Comparison of ENCODE assay signal across 8 cellular contexts in the genomic region with DNA sequence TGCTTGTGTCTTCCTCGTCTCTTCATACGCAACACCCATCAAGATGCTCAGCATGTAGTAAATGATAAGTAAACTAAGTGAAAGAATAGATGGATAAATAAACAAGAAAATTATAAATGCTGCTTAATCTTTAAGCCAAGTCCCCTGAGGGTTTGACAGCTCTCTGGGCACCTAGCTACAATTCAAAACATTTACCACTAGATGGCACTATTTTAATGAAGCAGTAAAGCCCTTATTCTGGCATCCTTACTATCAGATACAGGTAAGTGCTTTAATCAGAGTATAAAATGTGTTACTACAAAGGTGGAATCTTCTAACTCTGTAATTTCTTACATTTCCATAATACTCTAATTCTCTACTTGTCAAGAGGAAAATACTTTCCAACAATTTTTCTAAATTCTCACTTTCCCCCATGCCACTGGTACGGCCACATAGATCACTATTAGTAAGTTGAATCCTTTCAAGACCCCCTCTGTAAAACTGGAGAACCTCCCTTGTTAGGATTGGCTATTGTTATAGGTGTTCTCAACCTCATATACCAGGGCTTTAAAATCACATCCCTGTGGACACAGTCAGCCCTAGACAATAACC.
DNase-seq lines count a peak whose midpoint lies in the region; ATAC-seq and TF ChIP-seq lines count a peak whose summit lies in the region.

No MANE protein-coding gene starts in this region.

- peaks cover 7% of the 10 kb centered on the region for H3K27me3 Mint-ChIP-seq in brain
- H3K27me3 Mint-ChIP-seq in activated naive CD8-positive, alpha-beta T cell treated with anti-CD3 and anti-CD28 coated beads, Interleukin-2, amount 50 U/mL, for 24 hours: peaks cover 5% of the 10 kb centered on the region
- H3K27me3 Mint-ChIP-seq in activated T-helper 2 cell treated with anti-CD3 and anti-CD28 coated beads, Interferon-gamma antibody, Interleukin-2, Interleukin-4, amounts not matched to agents 10 μg/mL and 5 μg/mL and 100 μg/mL, durations not matched to agents 14 hours and 24 hours and 36 hours (ENCODE audit: low read depth): peaks cover 2% of the 10 kb centered on the region

- H3K4me1 Mint-ChIP-seq in brain: no peaks in the 10 kb centered on the region
- no peaks in the 10 kb centered on the region for H3K4me1 Mint-ChIP-seq in activated naive CD8-positive, alpha-beta T cell treated with anti-CD3 and anti-CD28 coated beads, Interleukin-2, amount 50 U/mL, for 24 hours
- H3K4me1 Mint-ChIP-seq in activated T-helper 2 cell treated with anti-CD3 and anti-CD28 coated beads, Interferon-gamma antibody, Interleukin-2, Interleukin-4, amounts not matched to agents 10 μg/mL and 5 μg/mL and 100 μg/mL, durations not matched to agents 14 hours and 24 hours and 36 hours (ENCODE audit: low read depth): no peaks in the 10 kb centered on the region

- peak; percentile 45 for TF ChIP-seq CTCF in AG09319 (IDR thresholded peaks at IDR 0.05; ENCODE audit: low read depth, low read length)
- peak; percentile 56 to 76 for TF ChIP-seq CTCF in brain (conservative IDR thresholded peaks at IDR 0.05)

- no peaks in the 10 kb centered on the region for H3K9me3 Mint-ChIP-seq in brain
- no peaks in the 10 kb centered on the region for H3K9me3 Mint-ChIP-seq in activated naive CD8-positive, alpha-beta T cell treated with anti-CD3 and anti-CD28 coated beads, Interleukin-2, amount 50 U/mL, for 24 hours
- no peaks in the 10 kb centered on the region for H3K9me3 Mint-ChIP-seq in activated T-helper 2 cell treated with anti-CD3 and anti-CD28 coated beads, Interferon-gamma antibody, Interleukin-2, Interleukin-4, amounts not matched to agents 10 μg/mL and 5 μg/mL and 100 μg/mL, durations not matched to agents 14 hours and 24 hours and 36 hours

- intact Hi-C loops in activated T-helper 2 cell treated with anti-CD3 and anti-CD28 coated beads, Interferon-gamma antibody, Interleukin-2, Interleukin-4, amounts not matched to agents 10 μg/mL and 5 μg/mL and 100 μg/mL, durations not matched to agents 14 hours and 24 hours and 36 hours (cut with micrococcal nuclease): no loop called here

- ATAC-seq in GM18498 (IDR thresholded peaks at IDR 0.05; ENCODE audit: unreplicated experiment) (peak; percentile 88), HG03280 (IDR thresholded peaks at IDR 0.05; ENCODE audit: unreplicated experiment) (peak; percentile 57), left lobe of liver (peak; percentile 91)
- ATAC-seq in activated naive CD8-positive, alpha-beta T cell treated with anti-CD3 and anti-CD28 coated beads, Interleukin-2, amount 50 U/mL, for 24 hours: no peak

- H3K36me3 Mint-ChIP-seq in brain: no peaks in the 10 kb centered on the region
- H3K36me3 Mint-ChIP-seq in activated naive CD8-positive, alpha-beta T cell treated with anti-CD3 and anti-CD28 coated beads, Interleukin-2, amount 50 U/mL, for 24 hours (ENCODE audit: low read depth): no peaks in the 10 kb centered on the region
- H3K36me3 Mint-ChIP-seq in activated T-helper 2 cell treated with anti-CD3 and anti-CD28 coated beads, Interferon-gamma antibody, Interleukin-2, Interleukin-4, amounts not matched to agents 10 μg/mL and 5 μg/mL and 100 μg/mL, durations not matched to agents 14 hours and 24 hours and 36 hours (ENCODE audit: low read depth): no peaks in the 10 kb centered on the region

- H3K4me3 Mint-ChIP-seq in brain: no peak overlapping the region
- H3K4me3 Mint-ChIP-seq in activated naive CD8-positive, alpha-beta T cell treated with anti-CD3 and anti-CD28 coated beads, Interleukin-2, amount 50 U/mL, for 24 hours: no peak overlapping the region
- no peak overlapping the region for H3K4me3 Mint-ChIP-seq in activated T-helper 2 cell treated with anti-CD3 and anti-CD28 coated beads, Interferon-gamma antibody, Interleukin-2, Interleukin-4, amounts not matched to agents 10 μg/mL and 5 μg/mL and 100 μg/mL, durations not matched to agents 14 hours and 24 hours and 36 hours (ENCODE audit: low read depth)

- H3K27ac Mint-ChIP-seq in brain: no peak overlapping the region
- H3K27ac Mint-ChIP-seq in activated naive CD8-positive, alpha-beta T cell treated with anti-CD3 and anti-CD28 coated beads, Interleukin-2, amount 50 U/mL, for 24 hours: no peak overlapping the region
- no peak overlapping the region for H3K27ac Mint-ChIP-seq in activated T-helper 2 cell treated with anti-CD3 and anti-CD28 coated beads, Interferon-gamma antibody, Interleukin-2, Interleukin-4, amounts not matched to agents 10 μg/mL and 5 μg/mL and 100 μg/mL, durations not matched to agents 14 hours and 24 hours and 36 hours

- DNase-seq in AG09319 (ENCODE audit: extremely low read depth, low read depth) (peak; percentile 1), NCI-H446 (lab: John Stamatoyannopoulos, UW) (peak; percentile 57 to 76), left lobe of liver (ENCODE audit: low spot score) (no peak)
- no peak for DNase-seq in activated naive CD8-positive, alpha-beta T cell treated with anti-CD3 and anti-CD28 coated beads, Interleukin-2, amount 50 U/mL, for 24 hours
- DNase-seq in activated T-helper 2 cell treated with anti-CD3 and anti-CD28 coated beads, Interferon-gamma antibody, Interleukin-2, Interleukin-4, amounts not matched to agents 10 μg/mL and 5 μg/mL and 100 μg/mL, durations not matched to agents 14 hours and 24 hours and 36 hours (ENCODE audit: low spot score): no peak

Comparison
In these comparisons a context has a peak if more than half of its experiments do, and no peak if none do; other contexts are left out.
1. DNase-seq: peak in AG09319 (single experiment) and NCI-H446 (2 of 2); none in left lobe of liver (single experiment), activated naive CD8-positive, alpha-beta T cell treated with anti-CD3 and anti-CD28 coated beads, Interleukin-2, amount 50 U/mL, for 24 hours (single experiment) and activated T-helper 2 cell treated with anti-CD3 and anti-CD28 coated beads, Interferon-gamma antibody, Interleukin-2, Interleukin-4, amounts not matched to agents 10 μg/mL and 5 μg/mL and 100 μg/mL, durations not matched to agents 14 hours and 24 hours and 36 hours (single experiment).